Comparison of ENCODE assay signal across 10 cellular contexts in the genomic region with DNA sequence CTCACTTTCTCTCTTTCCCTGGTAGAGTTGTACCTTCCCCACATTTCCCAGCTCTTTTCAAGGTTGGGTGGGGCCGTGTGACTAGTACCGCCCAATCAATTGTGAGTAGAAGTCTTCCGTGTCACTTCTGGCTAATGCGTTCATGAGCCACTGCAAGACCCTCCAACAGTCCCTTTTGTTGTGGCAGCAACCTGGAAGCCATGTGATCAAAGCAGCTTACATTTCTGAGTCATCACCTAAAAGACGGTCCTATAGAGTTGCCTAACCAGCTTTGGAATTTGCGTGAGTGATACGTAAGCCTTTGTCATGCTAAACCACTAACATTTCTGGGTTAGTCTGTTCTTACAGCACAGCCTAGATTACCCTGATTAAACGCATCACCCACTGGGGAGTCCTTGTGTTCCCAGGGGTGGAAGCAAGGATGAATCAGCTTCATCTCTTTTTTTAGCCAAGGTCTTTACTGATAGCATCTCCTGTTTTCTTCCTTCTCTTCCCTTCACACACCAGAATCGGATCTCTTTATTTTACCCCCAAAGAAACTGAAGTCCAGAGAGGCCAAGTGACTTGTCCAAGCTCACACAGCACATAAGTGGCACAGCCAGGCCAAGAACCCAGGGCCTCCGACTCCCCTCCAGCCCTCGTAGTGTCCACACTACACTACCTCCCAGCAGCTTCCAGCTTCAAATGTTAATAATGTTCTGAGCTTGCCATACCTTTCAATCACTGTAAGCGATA.
DNase-seq lines count a peak whose midpoint lies in the region; ATAC-seq and TF ChIP-seq lines count a peak whose summit lies in the region.
"Had no signal": no experiment of that assay in that cellular context is flagged by ENCODE, and none has a peak within 500 bp of the region (broad histone marks: within the 10 kb centered on the region; RNA-seq: fewer than 3 reads in every experiment).

No MANE protein-coding gene starts in this region.

- TF ChIP-seq CTCF in lower lobe of right lung (IDR thresholded peaks at IDR 0.05), result no peak

- H3K27me3 ChIP-seq in NT2/D1 (ENCODE audit: insufficient read depth, insufficient read length), result no peaks in the 10 kb centered on the region
- H3K27me3 ChIP-seq in lower lobe of right lung (ENCODE audit: low read depth), result peaks cover 3% of the 10 kb centered on the region
- H3K27me3 ChIP-seq: SJCRH30 had no signal

- no peak overlapping the region for H3K9ac ChIP-seq in NT2/D1 (ENCODE audit: insufficient read length, low read depth)

- ATAC-seq in esophagus mucosa, result peak; percentile 98
- no peak for ATAC-seq in GM21717 (IDR thresholded peaks at IDR 0.05; ENCODE audit: unreplicated experiment)
- no peak for ATAC-seq in lower lobe of right lung

- DNase-seq in H4 (ENCODE audit: low spot score) (peak; percentile 91), NT2/D1 (ENCODE audit: low read depth, low spot score) (peak; percentile 93), skeletal muscle cell (ENCODE audit: low read depth) (peak; percentile 98), lower lobe of right lung (no peak), D341Med (ENCODE audit: low spot score) (no peak)
- DNase-seq in activated CD4-positive, alpha-beta T cell treated with anti-CD3 and anti-CD28 coated beads for 48 hours, result no peak
- DNase-seq: NCI-H1694 had no signal

- intact Hi-C loops in lower lobe of right lung (cut with DNase I), result no loop called here

- no peak overlapping the region for H3K27ac ChIP-seq in lower lobe of right lung
- H3K27ac ChIP-seq: SJCRH30 had no signal

- H3K9me3 ChIP-seq in NT2/D1 (ENCODE audit: insufficient read depth, low read length) (no peaks in the 10 kb centered on the region), lower lobe of right lung (no peaks in the 10 kb centered on the region)
- H3K9me3 ChIP-seq: SJCRH30 had no signal

- H3K4me3 ChIP-seq in NT2/D1 (ENCODE audit: insufficient read length, low read depth), result no peak overlapping the region
- no peak overlapping the region for H3K4me3 ChIP-seq in skeletal muscle cell (ENCODE audit: low read depth, low read length)
- no peak overlapping the region for H3K4me3 ChIP-seq in lower lobe of right lung
- H3K4me3 ChIP-seq: SJCRH30 had no signal

- no peaks in the 10 kb centered on the region for H3K36me3 ChIP-seq in NT2/D1 (ENCODE audit: insufficient read depth, insufficient read length, low read length)
- H3K36me3 ChIP-seq in lower lobe of right lung, result no peaks in the 10 kb centered on the region
- H3K36me3 ChIP-seq: SJCRH30 had no signal

- no peaks in the 10 kb centered on the region for H3K4me1 ChIP-seq in NT2/D1 (ENCODE audit: insufficient read depth, insufficient read length)
- H3K4me1 ChIP-seq in lower lobe of right lung, result no peaks in the 10 kb centered on the region
- H3K4me1 ChIP-seq: SJCRH30 had no signal

Comparison
In these comparisons a context has a peak if more than half of its experiments do, and no peak if none do; other contexts are left out.
1. DNase-seq: peak in H4 (single experiment), NT2/D1 (single experiment) and skeletal muscle cell (single experiment); none in activated CD4-positive, alpha-beta T cell treated with anti-CD3 and anti-CD28 coated beads for 48 hours (single experiment), lower lobe of right lung (single experiment) and D341Med (single experiment).